1 cellular context compared by ENCODE assay signal in the genomic region with DNA sequence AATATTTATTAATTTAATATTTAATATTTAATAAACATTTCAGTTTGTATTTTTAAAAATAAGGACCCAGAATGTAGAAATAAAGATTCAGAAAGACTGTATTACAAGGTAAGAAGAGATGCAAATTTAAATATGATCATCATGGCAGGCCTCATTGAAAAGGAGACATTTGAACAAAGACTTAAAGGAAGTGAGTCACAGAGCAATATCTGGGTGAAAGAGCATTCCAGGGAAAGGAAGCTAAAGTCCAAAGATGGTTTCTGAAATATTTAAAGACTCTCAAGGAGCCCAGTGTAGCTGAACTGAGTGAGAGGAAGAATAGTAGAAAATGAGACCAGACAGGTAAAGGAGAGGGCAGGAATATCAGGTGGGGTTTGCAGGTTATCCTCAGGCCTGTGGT.
A peak's percentile ranks its signal among the peaks of the same experiment; 100 is the strongest.
TF ChIP-seq lines count a peak whose summit lies in the region.

No MANE protein-coding gene starts in this region.

TF ChIP-seq in IMR-90, 13 proteins besides CTCF, POLR2A, EP300 and RAD21:
- no peak for TF ChIP-seq SMC3 (IDR thresholded peaks at IDR 0.05; ENCODE audit: low read depth, low read length)
- peak; percentile 32; the same call in 1 of the 2 replicates for TF ChIP-seq FOS (IDR thresholded peaks at IDR 0.05; ENCODE audit: low read depth, low read length)
- TF ChIP-seq MXI1 (IDR thresholded peaks at IDR 0.05; ENCODE audit: borderline replicate concordance, low read depth, low read length), result no peak
